In genomic region chr18:59485382-59485781, GRCh38 we compare ENCODE assay signal across 26 cellular contexts.
"Had no signal": no experiment of that assay in that cellular context is flagged by ENCODE, and none has a peak within 500 bp of the region (broad histone marks: within the 10 kb centered on the region; RNA-seq: fewer than 3 reads in every experiment).

No MANE protein-coding gene starts in this region.

- H3K27me3 ChIP-seq: esophagus muscularis mucosa, left lung, right atrium auricular region, stomach, testis had no signal

- H3K9me3 ChIP-seq: esophagus muscularis mucosa, left lung, prostate gland, right atrium auricular region, stomach, testis, tibial artery had no signal

- H3K4me3 ChIP-seq: coronary artery, esophagus muscularis mucosa, left lung, prostate gland, right atrium auricular region, smooth muscle cell, stomach, testis, tibial artery had no signal

- H3K4me1 ChIP-seq: prostate gland, right atrium auricular region, testis had no signal

- H3K36me3 ChIP-seq: esophagus muscularis mucosa, left lung, prostate gland, right atrium auricular region, stomach, tibial artery had no signal

- DNase-seq: dermis blood vessel endothelial cell; effector memory CD4-positive, alpha-beta T cell; head of caudate nucleus; hippocampal formation; left cardiac atrium; left lung; mesendoderm; naive thymus-derived CD8-positive, alpha-beta T cell; occipital lobe; stimulated activated CD4-positive, alpha-beta T cell treated with anti-CD3 and anti-CD28 coated beads, Interleukin-12 subunit alpha, Interleukin-12 subunit beta, amount 100 ng/mL, for 4 hours; stimulated activated CD4-positive, alpha-beta T cell treated with anti-CD3 and anti-CD28 coated beads, Interleukin-2, amount 100 ng/mL, for 24 hours; stimulated activated CD4-positive, alpha-beta T cell treated with anti-CD3 and anti-CD28 coated beads, Interleukin-4, amount 100 ng/mL, for 24 hours; stimulated activated naive CD4-positive, alpha-beta T cell treated with Interleukin-2 at 50 U/mL for 16 hours; stomach; testis; tibial artery had no signal

- ATAC-seq: naive thymus-derived CD8-positive, alpha-beta T cell; stimulated activated effector memory CD8-positive, alpha-beta T cell treated with anti-CD3 and anti-CD28 coated beads, Interleukin-12 subunit alpha, Interleukin-12 subunit beta, amount 100 ng/mL, for 72 hours had no signal

- FAIRE-seq: endothelial cell of umbilical vein, frontal cortex, islet of Langerhans, urothelium cell line had no signal

- H3K27ac ChIP-seq: coronary artery, esophagus muscularis mucosa, left lung, prostate gland, right atrium auricular region, stomach, testis, tibial artery had no signal
